26 cellular contexts compared by ENCODE assay signal in the genomic region with DNA sequence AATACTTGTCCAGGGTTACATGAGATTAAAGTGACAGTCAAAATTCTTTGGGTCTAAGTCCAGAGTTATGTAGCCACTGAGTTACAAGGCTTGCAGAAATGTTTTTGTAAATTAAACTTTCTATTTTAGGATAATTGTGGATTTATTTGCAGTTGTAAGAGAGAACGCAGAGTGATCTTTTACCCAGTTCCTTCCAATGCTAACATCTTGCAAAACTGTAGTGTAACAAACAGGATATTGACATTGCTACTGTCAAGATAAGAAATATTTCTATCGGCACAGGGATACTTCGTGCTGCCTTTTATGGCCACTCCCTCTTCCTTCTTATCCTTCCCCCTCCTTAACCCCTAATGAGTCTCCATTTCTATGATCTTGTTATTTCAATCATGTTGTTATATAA.
"Had no signal": no experiment of that assay in that cellular context is flagged by ENCODE, and none has a peak within 500 bp of the region (broad histone marks: within the 10 kb centered on the region; RNA-seq: fewer than 3 reads in every experiment).

No MANE protein-coding gene starts in this region.

- H3K4me3 ChIP-seq: gastroesophageal sphincter, heart left ventricle, pancreas, psoas muscle, skin epidermis, vagina had no signal

- H3K27ac ChIP-seq: gastroesophageal sphincter, pancreas, psoas muscle, skin epidermis, vagina, VCaP had no signal

- H3K4me1 ChIP-seq: pancreas, psoas muscle had no signal

- FAIRE-seq: pancreas had no signal

- H3K36me3 ChIP-seq: gastroesophageal sphincter, heart left ventricle, pancreas, vagina had no signal

- DNase-seq: activated CD4-positive, alpha-beta T cell treated with anti-CD3 and anti-CD28 coated beads, Interleukin-2, amount 10 ng/mL, durations not matched to agents 7 days and 5 days; activated CD8-positive, alpha-beta memory T cell treated with anti-CD3 and anti-CD28 coated beads, Interleukin-2, amount 10 ng/mL, durations not matched to agents 7 days and 5 days; activated CD8-positive, alpha-beta T cell treated with anti-CD3 and anti-CD28 coated beads for 36 hours; activated gamma-delta T cell; activated naive CD4-positive, alpha-beta T cell treated with anti-CD3 and anti-CD28 coated beads, Interleukin-2, amount 50 U/mL, for 16 hours; aorta; dermis blood vessel endothelial cell; effector memory CD4-positive, alpha-beta T cell; heart left ventricle; kidney; mammary epithelial cell; pancreas; psoas muscle; right cardiac atrium; stimulated activated CD4-positive, alpha-beta T cell treated with anti-CD3 and anti-CD28 coated beads, Interleukin-15, amount 100 ng/mL, for 24 hours; stimulated activated CD8-positive, alpha-beta memory T cell treated with anti-CD3 and anti-CD28 coated beads, Interleukin-4, amount 100 ng/mL, for 48 hours; stimulated activated naive B cell treated with anti-CD40 and anti-IgM and Interleukin-4, amounts not matched to agents 10 μg/mL and 1 μg/mL and 100 μg/mL, for 72 hours; T1000; trophoblast cell had no signal

- ATAC-seq: activated CD4-positive, CD25-positive, alpha-beta regulatory T cell treated with anti-CD3 and anti-CD28 coated beads, Interleukin-2, amount 50 U/mL, for 24 hours; activated CD8-positive, alpha-beta memory T cell treated with anti-CD3 and anti-CD28 coated beads, Interleukin-2, amount 10 ng/mL, durations not matched to agents 7 days and 5 days; activated CD8-positive, alpha-beta T cell treated with anti-CD3 and anti-CD28 coated beads for 36 hours; esophagus mucosa; gastroesophageal sphincter; heart left ventricle; natural killer cell treated with Interleukin-12 subunit alpha and Interleukin-12 subunit beta and Interleukin-15 and Interleukin-18, amount 100 ng/mL, for 72 hours; pancreas; psoas muscle; right cardiac atrium; stimulated activated naive B cell treated with anti-CD40 and anti-IgM and Interleukin-4, amounts not matched to agents 10 μg/mL and 1 μg/mL and 100 μg/mL, for 72 hours had no signal

- H3K27me3 ChIP-seq: gastroesophageal sphincter, heart left ventricle, pancreas, vagina had no signal

- H3K9me3 ChIP-seq: gastroesophageal sphincter, heart left ventricle, pancreas, psoas muscle, vagina had no signal
